In the genomic region with DNA sequence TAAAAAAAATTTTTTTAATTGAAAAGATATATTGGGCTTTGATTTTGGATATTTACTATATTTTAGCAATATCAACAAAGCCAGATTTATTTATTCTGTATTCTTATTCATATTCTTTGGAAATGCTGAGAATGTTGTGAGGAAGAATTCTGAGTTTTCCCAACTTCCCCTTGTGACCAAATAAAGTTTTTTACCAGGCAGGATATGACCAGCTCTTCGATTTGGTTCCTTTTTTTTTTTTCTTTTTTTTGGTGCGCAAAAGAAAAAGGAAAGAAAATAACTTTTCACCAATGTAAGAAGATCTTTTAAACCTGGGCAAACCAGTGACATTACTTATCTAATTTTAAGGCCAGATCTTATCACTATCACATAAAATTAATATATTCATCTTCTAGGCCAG, we compare ENCODE assay signal across 17 cellular contexts.
"Had no signal": no experiment of that assay in that cellular context is flagged by ENCODE, and none has a peak within 500 bp of the region (broad histone marks: within the 10 kb centered on the region; RNA-seq: fewer than 3 reads in every experiment).

No MANE protein-coding gene starts in this region.

- DNase-seq: activated CD4-positive, alpha-beta T cell treated with anti-CD3 and anti-CD28 coated beads, Interleukin-2, amount 50 U/mL, for 48 hours; activated CD4-positive, CD25-positive, alpha-beta regulatory T cell treated with anti-CD3 and anti-CD28 coated beads, Interleukin-2, amount 50 U/mL, for 72 hours; activated CD8-positive, alpha-beta memory T cell treated with anti-CD3 and anti-CD28 coated beads, Interleukin-2, amount 10 ng/mL, durations not matched to agents 7 days and 5 days; activated effector memory CD4-positive, alpha-beta T cell treated with anti-CD3 and anti-CD28 coated beads, Interleukin-2, amount 50 U/mL, for 16 hours; activated T-cell treated with anti-CD3 and anti-CD28 coated beads, Interleukin-2, amount 50 U/mL, for 4 hours; brain microvascular endothelial cell; immature natural killer cell; left cardiac atrium; mucosa of descending colon; naive thymus-derived CD8-positive, alpha-beta T cell; small intestine; stimulated activated naive B cell treated with anti-CD40 and anti-IgM and Interleukin-4, amounts not matched to agents 10 μg/mL and 1 μg/mL and 100 μg/mL, for 72 hours; T-cell had no signal

- H3K4me1 Mint-ChIP-seq: activated CD8-positive, alpha-beta memory T cell treated with anti-CD3 and anti-CD28 coated beads, Interleukin-2, amount 10 ng/mL, durations not matched to agents 7 days and 5 days; T-cell had no signal

- H3K4me1 ChIP-seq: right atrium auricular region had no signal

- H3K27me3 Mint-ChIP-seq: activated CD8-positive, alpha-beta memory T cell treated with anti-CD3 and anti-CD28 coated beads, Interleukin-2, amount 10 ng/mL, durations not matched to agents 7 days and 5 days; activated naive CD8-positive, alpha-beta T cell; naive thymus-derived CD8-positive, alpha-beta T cell; stimulated activated naive B cell treated with anti-CD40 and anti-IgM and Interleukin-4, amounts not matched to agents 10 μg/mL and 1 μg/mL and 100 μg/mL, for 72 hours; T-cell; type B pancreatic cell had no signal

- H3K9me3 ChIP-seq: mucosa of descending colon, right atrium auricular region had no signal

- H3K4me3 ChIP-seq: lung, mucosa of descending colon, right atrium auricular region had no signal

- H3K27ac Mint-ChIP-seq: activated CD8-positive, alpha-beta memory T cell treated with anti-CD3 and anti-CD28 coated beads, Interleukin-2, amount 10 ng/mL, durations not matched to agents 7 days and 5 days; activated naive CD8-positive, alpha-beta T cell; immature natural killer cell; naive thymus-derived CD8-positive, alpha-beta T cell; T-cell; type B pancreatic cell had no signal

- H3K27me3 ChIP-seq: brain microvascular endothelial cell, right atrium auricular region had no signal

- H3K4me3 Mint-ChIP-seq: activated CD8-positive, alpha-beta memory T cell treated with anti-CD3 and anti-CD28 coated beads, Interleukin-2, amount 10 ng/mL, durations not matched to agents 7 days and 5 days; activated naive CD8-positive, alpha-beta T cell; activated T-cell treated with anti-CD3 and anti-CD28 coated beads, Interleukin-2, amount 50 U/mL, for 4 hours; immature natural killer cell; naive thymus-derived CD8-positive, alpha-beta T cell; T-cell; type B pancreatic cell had no signal

- H3K27ac ChIP-seq: brain microvascular endothelial cell, right atrium auricular region had no signal

- H3K9me3 Mint-ChIP-seq: activated T-cell treated with anti-CD3 and anti-CD28 coated beads, Interleukin-2, amount 50 U/mL, for 4 hours; immature natural killer cell; naive thymus-derived CD8-positive, alpha-beta T cell; stimulated activated naive B cell treated with anti-CD40 and anti-IgM and Interleukin-4, amounts not matched to agents 10 μg/mL and 1 μg/mL and 100 μg/mL, for 72 hours; T-cell; type B pancreatic cell had no signal
